ENCODE assay signal across 5 cellular contexts in genomic region chr16:90093799-90094198, GRCh38. TPM values are rescaled to one million over a fixed set of nuclear protein-coding genes. Genes with fewer than 3 reads are reported as not detected.
"Had no signal": no experiment of that assay in that cellular context is flagged by ENCODE, and none has a peak within 500 bp of the region (broad histone marks: within the 10 kb centered on the region; RNA-seq: fewer than 3 reads in every experiment).

No MANE protein-coding gene starts in this region.

RNA-seq across cellular contexts. Expression of gene PRDM7, which starts 16.7 kb away (rescaled TPM):
- total RNA-seq: HepG2, HT-29, HT1080, IMR-90, K562 had no signal
